In the genomic region with DNA sequence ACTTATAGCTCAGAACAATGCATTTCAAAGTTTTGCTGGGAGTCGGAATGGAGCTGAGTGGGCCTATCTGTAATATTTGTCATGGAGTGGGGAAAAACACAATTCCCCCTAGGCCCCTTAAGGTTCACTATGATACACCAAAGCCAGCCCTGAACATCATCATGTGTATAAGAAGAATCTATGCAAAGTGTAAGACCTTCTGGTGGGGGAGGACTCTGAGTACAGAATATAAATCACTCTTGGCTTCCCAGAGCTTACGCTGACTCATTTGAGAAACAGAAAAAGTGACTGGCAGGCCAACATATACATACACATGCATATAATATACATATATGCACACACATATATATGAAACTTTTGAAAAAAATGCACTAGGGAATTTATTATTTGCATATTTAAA, we compare ENCODE assay signal across 22 cellular contexts. TPM values are rescaled to one million over a fixed set of nuclear protein-coding genes. Genes with fewer than 3 reads are reported as not detected.
DNase-seq lines count a peak whose midpoint lies in the region; ATAC-seq and TF ChIP-seq lines count a peak whose summit lies in the region.
"Had no signal": no experiment of that assay in that cellular context is flagged by ENCODE, and none has a peak within 500 bp of the region (broad histone marks: within the 10 kb centered on the region; RNA-seq: fewer than 3 reads in every experiment).

No MANE protein-coding gene starts in this region.

- ATAC-seq in activated naive CD8-positive, alpha-beta T cell treated with anti-CD3 and anti-CD28 coated beads, Interleukin-2, amount 50 U/mL, for 24 hours, result peak; percentile 93
- ATAC-seq in GM18868 (IDR thresholded peaks at IDR 0.05; ENCODE audit: unreplicated experiment), result peak; percentile 70
- ATAC-seq in activated B cell treated with CpG ODN at 0.5 μM for 24 hours (ENCODE audit: low read depth), result peak; percentile 16
- ATAC-seq in GM21528 (IDR thresholded peaks at IDR 0.05; ENCODE audit: low FRiP score, unreplicated experiment), result no peak
- ATAC-seq: left ventricle myocardium superior had no signal

- H3K4me1 Mint-ChIP-seq in activated naive CD8-positive, alpha-beta T cell treated with anti-CD3 and anti-CD28 coated beads, Interleukin-2, amount 50 U/mL, for 24 hours, result peaks cover 14% of the 10 kb centered on the region
- peaks cover 4% of the 10 kb centered on the region for H3K4me1 Mint-ChIP-seq in activated naive CD8-positive, alpha-beta T cell treated with anti-CD3 and anti-CD28 coated beads for 36 hours
- H3K4me1 Mint-ChIP-seq in activated B cell treated with CpG ODN at 0.5 μM for 24 hours (peaks cover 33% of the 10 kb centered on the region), progenitor cell of endocrine pancreas (ENCODE audit: low read depth) (peaks cover 4% of the 10 kb centered on the region)
- H3K4me1 Mint-ChIP-seq: immature natural killer cell had no signal

- no peaks in the 10 kb centered on the region for H3K9me3 Mint-ChIP-seq in activated naive CD8-positive, alpha-beta T cell treated with anti-CD3 and anti-CD28 coated beads, Interleukin-2, amount 50 U/mL, for 24 hours
- no peaks in the 10 kb centered on the region for H3K9me3 Mint-ChIP-seq in activated naive CD8-positive, alpha-beta T cell treated with anti-CD3 and anti-CD28 coated beads for 36 hours
- no peaks in the 10 kb centered on the region for H3K9me3 Mint-ChIP-seq in activated B cell treated with CpG ODN at 0.5 μM for 24 hours
- no peaks in the 10 kb centered on the region for H3K9me3 Mint-ChIP-seq in progenitor cell of endocrine pancreas (ENCODE audit: low read depth)
- H3K9me3 Mint-ChIP-seq: CD4-positive, alpha-beta T cell; endodermal cell; IgD-negative memory B cell; immature natural killer cell; neural crest cell had no signal

- POLR2A ChIA-PET in activated B cell treated with CpG ODN at 0.5 μM for 24 hours (lab: Charles Lee), result interaction anchor here (0.9 kb wide), 1 partner anchor 11 kb away, joined by 3 read pairs; no protein-coding TSS in a partner anchor

- H3K27ac Mint-ChIP-seq in activated naive CD8-positive, alpha-beta T cell treated with anti-CD3 and anti-CD28 coated beads, Interleukin-2, amount 50 U/mL, for 24 hours, result no peak overlapping the region
- no peak overlapping the region for H3K27ac Mint-ChIP-seq in activated naive CD8-positive, alpha-beta T cell treated with anti-CD3 and anti-CD28 coated beads for 36 hours
- H3K27ac Mint-ChIP-seq in activated B cell treated with CpG ODN at 0.5 μM for 24 hours, result no peak overlapping the region
- no peak overlapping the region for H3K27ac Mint-ChIP-seq in progenitor cell of endocrine pancreas
- H3K27ac Mint-ChIP-seq: activated naive CD8-positive, alpha-beta T cell; CD4-positive, alpha-beta T cell; endodermal cell; IgD-negative memory B cell; immature natural killer cell had no signal

- H3K4me3 Mint-ChIP-seq in activated naive CD8-positive, alpha-beta T cell treated with anti-CD3 and anti-CD28 coated beads, Interleukin-2, amount 50 U/mL, for 24 hours, result no peak overlapping the region
- no peak overlapping the region for H3K4me3 Mint-ChIP-seq in activated naive CD8-positive, alpha-beta T cell treated with anti-CD3 and anti-CD28 coated beads for 36 hours
- H3K4me3 Mint-ChIP-seq in activated B cell treated with CpG ODN at 0.5 μM for 24 hours (no peak overlapping the region), progenitor cell of endocrine pancreas (ENCODE audit: low read depth) (no peak overlapping the region)
- H3K4me3 Mint-ChIP-seq: activated naive CD8-positive, alpha-beta T cell; CD4-positive, alpha-beta T cell; endodermal cell; IgD-negative memory B cell; immature natural killer cell; neural crest cell had no signal

- CTCF ChIA-PET in activated B cell treated with CpG ODN at 0.5 μM for 24 hours (lab: Charles Lee), result interaction anchor here (2.6 to 5.0 kb wide), 2 partner anchors 22 to 38 kb away, joined by 15 to 44 read pairs; no protein-coding TSS in a partner anchor

- H3K27me3 Mint-ChIP-seq in activated naive CD8-positive, alpha-beta T cell treated with anti-CD3 and anti-CD28 coated beads, Interleukin-2, amount 50 U/mL, for 24 hours, result no peaks in the 10 kb centered on the region
- H3K27me3 Mint-ChIP-seq in activated naive CD8-positive, alpha-beta T cell treated with anti-CD3 and anti-CD28 coated beads for 36 hours, result no peaks in the 10 kb centered on the region
- H3K27me3 Mint-ChIP-seq in activated B cell treated with CpG ODN at 0.5 μM for 24 hours (no peaks in the 10 kb centered on the region), progenitor cell of endocrine pancreas (peaks cover 6% of the 10 kb centered on the region)
- H3K27me3 Mint-ChIP-seq: activated naive CD8-positive, alpha-beta T cell; CD4-positive, alpha-beta T cell; IgD-negative memory B cell had no signal

- no peaks in the 10 kb centered on the region for H3K36me3 Mint-ChIP-seq in activated naive CD8-positive, alpha-beta T cell treated with anti-CD3 and anti-CD28 coated beads, Interleukin-2, amount 50 U/mL, for 24 hours (ENCODE audit: low read depth)
- no peaks in the 10 kb centered on the region for H3K36me3 Mint-ChIP-seq in activated naive CD8-positive, alpha-beta T cell treated with anti-CD3 and anti-CD28 coated beads for 36 hours
- H3K36me3 Mint-ChIP-seq in activated B cell treated with CpG ODN at 0.5 μM for 24 hours (ENCODE audit: low read depth) (no peaks in the 10 kb centered on the region), progenitor cell of endocrine pancreas (ENCODE audit: insufficient read depth) (no peaks in the 10 kb centered on the region)
- H3K36me3 Mint-ChIP-seq: activated naive CD8-positive, alpha-beta T cell; IgD-negative memory B cell; immature natural killer cell had no signal

- no peak for DNase-seq in activated naive CD8-positive, alpha-beta T cell treated with anti-CD3 and anti-CD28 coated beads, Interleukin-2, amount 50 U/mL, for 24 hours
- DNase-seq in activated naive CD8-positive, alpha-beta T cell treated with anti-CD3 and anti-CD28 coated beads for 36 hours, result no peak
- DNase-seq in activated B cell treated with CpG ODN at 0.5 μM for 24 hours, result no peak
- no peak for DNase-seq in OCI-M1 (lab: John Stamatoyannopoulos, UW)
- DNase-seq in progenitor cell of endocrine pancreas (ENCODE audit: low spot score, unreplicated experiment), result no peak
- DNase-seq: brain microvascular endothelial cell; CD4-positive, alpha-beta T cell; endodermal cell; HCEC 1CT; immature natural killer cell; left ventricle myocardium superior; MM.1S; NCI-H2029 treated with DMSO at 0.1 percent for 48 hours; NCI-H446; NK-92 treated with Interleukin-12 subunit alpha and Interleukin-12 subunit beta, amount 100 ng/mL, for 24 hours; T1000; testis had no signal

- TF ChIP-seq CTCF in activated B cell treated with CpG ODN at 0.5 μM for 24 hours (IDR thresholded peaks at IDR 0.05), result no peak
- TF ChIP-seq CTCF in progenitor cell of endocrine pancreas (IDR thresholded peaks at IDR 0.05; ENCODE audit: unreplicated experiment), result no peak

- intact Hi-C loops in activated B cell treated with CpG ODN at 0.5 μM for 24 hours (cut with micrococcal nuclease), result no loop called here

RNA-seq across cellular contexts. Expression of gene UBR2, which starts 54.1 kb away (rescaled TPM):
- 10 to 100 TPM; 18.7 to 19.5 TPM for total RNA-seq in activated naive CD8-positive, alpha-beta T cell treated with anti-CD3 and anti-CD28 coated beads for 36 hours
- total RNA-seq in activated B cell treated with CpG ODN at 0.5 μM for 24 hours (34.3 and 40.8 TPM in 2 replicates), progenitor cell of endocrine pancreas (31.9 and 32.3 TPM in 2 replicates)

RNA-seq across cellular contexts. Expression of gene TRERF1, which starts 58.0 kb away (rescaled TPM):
- 1 to 10 TPM; 6.5 to 6.9 TPM for total RNA-seq in activated naive CD8-positive, alpha-beta T cell treated with anti-CD3 and anti-CD28 coated beads for 36 hours
- total RNA-seq in activated B cell treated with CpG ODN at 0.5 μM for 24 hours (3.3 and 4.1 TPM in 2 replicates), progenitor cell of endocrine pancreas (7.1 and 7.9 TPM in 2 replicates)
